ENCODE assay signal across 8 cellular contexts in genomic region chr1:21703318-21703963, GRCh38. TPM values are rescaled to one million over a fixed set of nuclear protein-coding genes. Genes with fewer than 3 reads are reported as not detected.
DNase-seq lines count a peak whose midpoint lies in the region; ATAC-seq, FAIRE-seq and TF ChIP-seq lines count a peak whose summit lies in the region.

No MANE protein-coding gene starts in this region.

- no peak overlapping the region for H3K4me3 Mint-ChIP-seq in activated CD8-positive, alpha-beta memory T cell treated with anti-CD3 and anti-CD28 coated beads, Interleukin-2, amount 10 ng/mL, durations not matched to agents 7 days and 5 days

- no peak overlapping the region for H3K27ac ChIP-seq in DND-41 (ENCODE audit: low read length)
- H3K27ac ChIP-seq in right cardiac atrium (ENCODE audit: low read length): no peak overlapping the region

- intact Hi-C loops in right cardiac atrium (cut with DNase I): no loop called here

- ATAC-seq in DND-41 (ENCODE audit: insufficient read depth, low read depth) (0 out of 3 replicates have a peak, but pooled peaks have one; percentile 53), HG03135 (IDR thresholded peaks at IDR 0.05; ENCODE audit: unreplicated experiment) (no peak), right cardiac atrium (no peak)
- ATAC-seq in activated CD8-positive, alpha-beta memory T cell treated with anti-CD3 and anti-CD28 coated beads, Interleukin-2, amount 10 ng/mL, durations not matched to agents 7 days and 5 days: no peak

- peaks cover 24% of the 10 kb centered on the region for H3K4me1 Mint-ChIP-seq in activated CD8-positive, alpha-beta memory T cell treated with anti-CD3 and anti-CD28 coated beads, Interleukin-2, amount 10 ng/mL, durations not matched to agents 7 days and 5 days

- peaks cover 84% of the 10 kb centered on the region for H3K36me3 ChIP-seq in DND-41 (ENCODE audit: insufficient read depth, low read length)

- H3K79me2 ChIP-seq in DND-41 (ENCODE audit: insufficient read depth, low read length): no peaks in the 10 kb centered on the region

- H3K9me3 ChIP-seq in DND-41 (ENCODE audit: insufficient read depth, low read length, severe bottlenecking) (no peaks in the 10 kb centered on the region), right cardiac atrium (ENCODE audit: control insufficient read depth, low read length) (no peaks in the 10 kb centered on the region)

- H2AFZ ChIP-seq in DND-41 (ENCODE audit: low read depth, low read length): no peak overlapping the region

- CTCF ChIA-PET in activated CD8-positive, alpha-beta memory T cell treated with anti-CD3 and anti-CD28 coated beads, Interleukin-2, amount 10 ng/mL, durations not matched to agents 7 days and 5 days (lab: Charles Lee): interaction anchor here (0.6 to 2.2 kb wide), 4 partner anchors 11 to 321 kb away, joined by 3 to 11 read pairs (median 4); partner anchors contain the start of gene USP48

- H3K4me1 ChIP-seq in DND-41 (ENCODE audit: insufficient read depth, low read length): no peaks in the 10 kb centered on the region
- no peaks in the 10 kb centered on the region for H3K4me1 ChIP-seq in right cardiac atrium (ENCODE audit: control insufficient read depth, insufficient read depth, low read length)

- no peaks in the 10 kb centered on the region for H3K9me3 Mint-ChIP-seq in activated CD8-positive, alpha-beta memory T cell treated with anti-CD3 and anti-CD28 coated beads, Interleukin-2, amount 10 ng/mL, durations not matched to agents 7 days and 5 days (ENCODE audit: low read depth)

- H3K9ac ChIP-seq in DND-41 (ENCODE audit: low read depth, low read length): no peak overlapping the region

- peaks cover 47% of the 10 kb centered on the region for H3K36me3 Mint-ChIP-seq in activated CD8-positive, alpha-beta memory T cell treated with anti-CD3 and anti-CD28 coated beads, Interleukin-2, amount 10 ng/mL, durations not matched to agents 7 days and 5 days

- no peaks in the 10 kb centered on the region for H3K27me3 Mint-ChIP-seq in activated CD8-positive, alpha-beta memory T cell treated with anti-CD3 and anti-CD28 coated beads, Interleukin-2, amount 10 ng/mL, durations not matched to agents 7 days and 5 days

- H3K4me2 ChIP-seq in DND-41 (ENCODE audit: insufficient read depth, low read length): no peak overlapping the region

- H3K27ac Mint-ChIP-seq in activated CD8-positive, alpha-beta memory T cell treated with anti-CD3 and anti-CD28 coated beads, Interleukin-2, amount 10 ng/mL, durations not matched to agents 7 days and 5 days: no peak overlapping the region

- H3K4me3 ChIP-seq in DND-41 (ENCODE audit: low read depth in 1 of 2, low read length in 2 of 2) (no peak overlapping the region), right cardiac atrium (ENCODE audit: low read length) (no peak overlapping the region)

- H3K27me3 ChIP-seq in DND-41 (ENCODE audit: insufficient read depth, low read length, poor library complexity) (no peaks in the 10 kb centered on the region), right cardiac atrium (ENCODE audit: control insufficient read depth, insufficient read depth) (no peaks in the 10 kb centered on the region)

- DNase-seq in DND-41: no peak
- DNase-seq in HUDEP-2 (lab: John Stamatoyannopoulos, UW; ENCODE audit: unreplicated experiment in 76 of 76): peak in 44 of 76 experiments; percentile 5 to 62 (median 38)
- DNase-seq in iPS-NIHi7 (ENCODE audit: extremely low spot score): peak; percentile 27
- no peak for DNase-seq in activated CD8-positive, alpha-beta memory T cell treated with anti-CD3 and anti-CD28 coated beads, Interleukin-2, amount 10 ng/mL, durations not matched to agents 7 days and 5 days
- DNase-seq in stimulated activated CD4-positive, alpha-beta T cell treated with anti-CD3 and anti-CD28 coated beads, Interleukin-15, amount 100 ng/mL, for 24 hours: no peak
- no peak for DNase-seq in right cardiac atrium

- TF ChIP-seq CTCF in DND-41 (IDR thresholded peaks at IDR 0.05; ENCODE audit: borderline replicate concordance, extremely low read depth, low read length, poor library complexity, severe bottlenecking): peak; percentile 51

- FAIRE-seq in TTC549 (lab: Jason Lieb, UNC): peak; percentile 63

- H4K20me1 ChIP-seq in DND-41 (ENCODE audit: insufficient read depth, low read length): no peaks in the 10 kb centered on the region; the same call in 1 of the 2 replicates

- WGBS in right cardiac atrium: 65% methylated on average over 3 of the region's 3 CpGs

RNA-seq across cellular contexts. Expression of gene RAP1GAP, which starts 34.3 kb away (rescaled TPM):
- under 1 TPM; 0.12 to 0.29 TPM for total RNA-seq in activated CD8-positive, alpha-beta memory T cell treated with anti-CD3 and anti-CD28 coated beads, Interleukin-2, amount 10 ng/mL, durations not matched to agents 7 days and 5 days
- total RNA-seq in right cardiac atrium: 10 to 100 TPM; 15.3 to 18.7 (median 16.4) TPM
- polyA plus RNA-seq in right cardiac atrium: 18.4 TPM

Comparison
In these comparisons a context has a peak if more than half of its experiments do, and no peak if none do; other contexts are left out.
1. DNase-seq: peak in HUDEP-2 (44 of 76) and iPS-NIHi7 (single experiment); none in DND-41 (single experiment), activated CD8-positive, alpha-beta memory T cell treated with anti-CD3 and anti-CD28 coated beads, Interleukin-2, amount 10 ng/mL, durations not matched to agents 7 days and 5 days (single experiment), stimulated activated CD4-positive, alpha-beta T cell treated with anti-CD3 and anti-CD28 coated beads, Interleukin-15, amount 100 ng/mL, for 24 hours (single experiment) and right cardiac atrium (0 of 3).
2. RNA of gene RAP1GAP, which starts 34.3 kb away (total RNA-seq): 15.3 to 18.7 TPM in right cardiac atrium; 0.12 to 0.29 TPM in activated CD8-positive, alpha-beta memory T cell treated with anti-CD3 and anti-CD28 coated beads, Interleukin-2, amount 10 ng/mL, durations not matched to agents 7 days and 5 days; every median in the first group is over 10 times any median in the second.